In the genomic region with DNA sequence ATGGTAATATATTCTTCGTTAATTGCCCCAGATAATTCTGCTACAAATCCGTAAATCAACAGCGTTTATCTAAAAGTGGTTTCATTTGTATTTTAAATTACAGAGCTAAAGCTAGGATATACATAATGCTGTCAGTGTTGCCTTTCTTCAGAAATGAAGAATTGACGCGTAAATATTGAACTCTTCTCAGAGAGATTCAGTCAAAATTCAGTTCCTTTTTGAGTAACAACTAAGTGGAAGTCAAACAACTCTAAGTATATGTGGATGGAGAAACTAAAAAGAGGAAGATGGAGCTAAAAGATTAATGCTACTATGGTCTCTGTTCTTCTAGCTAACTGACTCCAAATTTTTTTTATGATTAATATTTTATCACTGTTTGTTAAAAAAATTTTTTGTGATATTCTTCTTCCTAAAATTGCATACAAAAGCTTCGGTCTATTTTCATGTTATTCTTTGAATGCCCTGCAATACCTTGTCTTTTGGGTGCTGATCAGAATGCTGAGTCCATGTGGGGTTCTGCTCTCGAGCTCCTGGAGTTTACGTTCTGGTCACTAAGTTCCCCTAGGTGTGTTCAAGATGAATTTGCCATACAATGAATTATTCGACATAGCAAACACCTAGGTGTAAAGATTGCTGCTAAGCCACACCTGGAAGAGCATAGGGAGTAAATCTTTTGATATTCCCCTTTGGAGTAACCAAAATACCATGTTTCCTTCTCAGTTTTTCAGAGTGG, we compare ENCODE assay signal across 10 cellular contexts. TPM values are rescaled to one million over a fixed set of nuclear protein-coding genes. Genes with fewer than 3 reads are reported as not detected.
DNase-seq lines count a peak whose midpoint lies in the region; ATAC-seq and TF ChIP-seq lines count a peak whose summit lies in the region.
"Had no signal": no experiment of that assay in that cellular context is flagged by ENCODE, and none has a peak within 500 bp of the region (broad histone marks: within the 10 kb centered on the region; RNA-seq: fewer than 3 reads in every experiment).

No MANE protein-coding gene starts in this region.

- H3K27ac Mint-ChIP-seq in activated T-helper 17 cell treated with anti-CD3 and anti-CD28 coated beads, Interleukin-2, amount 50 U/mL, for 72 hours = peak overlapping the region; percentile 65

- no peak for TF ChIP-seq CTCF in ascending aorta (IDR thresholded peaks at IDR 0.05)

- POLR2A ChIA-PET in HEK293T (lab: Yijun Ruan, JAX) = no interaction called here

- H3K4me1 ChIP-seq in ascending aorta = peaks cover 0 to 2% of the 10 kb centered on the region in 2 donors

- intact Hi-C loops in ascending aorta (cut with DNase I) = no loop called here

- CTCF ChIA-PET in HEK293T (lab: Yijun Ruan, JAX) = no interaction called here

- H3K27me3 ChIP-seq in ascending aorta = no peaks in the 10 kb centered on the region

- no peaks in the 10 kb centered on the region for H3K27me3 Mint-ChIP-seq in activated T-helper 17 cell treated with anti-CD3 and anti-CD28 coated beads, Interleukin-2, amount 50 U/mL, for 72 hours
- H3K27me3 Mint-ChIP-seq: naive thymus-derived CD8-positive, alpha-beta T cell had no signal

- H3K4me1 Mint-ChIP-seq in activated T-helper 17 cell treated with anti-CD3 and anti-CD28 coated beads, Interleukin-2, amount 50 U/mL, for 72 hours = peaks cover 49% of the 10 kb centered on the region

- H3K4me3 ChIP-seq in ascending aorta = no peak overlapping the region
- H3K4me3 ChIP-seq: smooth muscle cell had no signal

- no peak overlapping the region for H3K27ac ChIP-seq in ascending aorta

- ATAC-seq in GM18517 (IDR thresholded peaks at IDR 0.05; ENCODE audit: unreplicated experiment) = peak; percentile 53
- peak; percentile 48 for ATAC-seq in GM21367 (IDR thresholded peaks at IDR 0.05; ENCODE audit: unreplicated experiment)
- ATAC-seq in HG03135 (IDR thresholded peaks at IDR 0.05; ENCODE audit: unreplicated experiment) = peak; percentile 55
- ATAC-seq in activated T-helper 17 cell treated with anti-CD3 and anti-CD28 coated beads, Interleukin-2, amount 50 U/mL, for 72 hours (replicated peaks) = peak; percentile 48
- ATAC-seq: naive thymus-derived CD8-positive, alpha-beta T cell had no signal

- peaks cover 94% of the 10 kb centered on the region for H3K36me3 Mint-ChIP-seq in activated T-helper 17 cell treated with anti-CD3 and anti-CD28 coated beads, Interleukin-2, amount 50 U/mL, for 72 hours (ENCODE audit: low read depth)

- H3K9me3 ChIP-seq in ascending aorta = no peaks in the 10 kb centered on the region

- H3K4me3 Mint-ChIP-seq in activated T-helper 17 cell treated with anti-CD3 and anti-CD28 coated beads, Interleukin-2, amount 50 U/mL, for 72 hours = peak overlapping the region; percentile 43

- DNase-seq in T-helper 1 cell (no peak), HEK293T (ENCODE audit: extremely low spot score) (no peak), ascending aorta (ENCODE audit: low spot score in 2 of 2) (no peak)
- DNase-seq: naive thymus-derived CD8-positive, alpha-beta T cell; NK-92 treated with Interleukin-12 subunit alpha and Interleukin-12 subunit beta, amount 100 ng/mL, for 24 hours had no signal

- no peaks in the 10 kb centered on the region for H3K9me3 Mint-ChIP-seq in activated T-helper 17 cell treated with anti-CD3 and anti-CD28 coated beads, Interleukin-2, amount 50 U/mL, for 72 hours
- H3K9me3 Mint-ChIP-seq: naive thymus-derived CD8-positive, alpha-beta T cell had no signal

- H3K36me3 ChIP-seq in ascending aorta = no peaks in the 10 kb centered on the region

TF ChIP-seq in HEK293T, 16 proteins besides CTCF, POLR2A, EP300 and RAD21:
- TF ChIP-seq FOXA1 (IDR thresholded peaks at IDR 0.05) (no peak), L3MBTL2 (conservative IDR thresholded peaks at IDR 0.05) (no peak), BHLHE40 (IDR thresholded peaks at IDR 0.05; ENCODE audit: borderline replicate concordance) (no peak), ARNT (IDR thresholded peaks at IDR 0.05) (no peak), LEF1 (IDR thresholded peaks at IDR 0.05; ENCODE audit: borderline replicate concordance) (no peak), SP1 (IDR thresholded peaks at IDR 0.05) (no peak), ELF4 (IDR thresholded peaks at IDR 0.05) (no peak), HDGF (IDR thresholded peaks at IDR 0.05; ENCODE audit: borderline replicate concordance) (no peak), FOXM1 (IDR thresholded peaks at IDR 0.05; ENCODE audit: borderline replicate concordance) (no peak), NFRKB (IDR thresholded peaks at IDR 0.05) (no peak), CTBP1 (IDR thresholded peaks at IDR 0.05; ENCODE audit: borderline replicate concordance) (no peak), TARDBP (IDR thresholded peaks at IDR 0.05) (no peak), ZNF384 (IDR thresholded peaks at IDR 0.05) (no peak), FOXK2 (IDR thresholded peaks at IDR 0.05) (no peak), SUZ12 (IDR thresholded peaks at IDR 0.05) (no peak)
- TF ChIP-seq, protein P1, sequence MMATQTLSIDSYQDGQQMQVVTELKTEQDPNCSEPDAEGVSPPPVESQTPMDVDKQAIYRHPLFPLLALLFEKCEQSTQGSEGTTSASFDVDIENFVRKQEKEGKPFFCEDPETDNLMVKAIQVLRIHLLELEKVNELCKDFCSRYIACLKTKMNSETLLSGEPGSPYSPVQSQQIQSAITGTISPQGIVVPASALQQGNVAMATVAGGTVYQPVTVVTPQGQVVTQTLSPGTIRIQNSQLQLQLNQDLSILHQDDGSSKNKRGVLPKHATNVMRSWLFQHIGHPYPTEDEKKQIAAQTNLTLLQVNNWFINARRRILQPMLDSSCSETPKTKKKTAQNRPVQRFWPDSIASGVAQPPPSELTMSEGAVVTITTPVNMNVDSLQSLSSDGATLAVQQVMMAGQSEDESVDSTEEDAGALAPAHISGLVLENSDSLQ (IDR thresholded peaks at IDR 0.05) = no peak

RNA-seq across cellular contexts. Expression of gene MDFIC, which starts 20.7 kb away (rescaled TPM):
- total RNA-seq in activated T-helper 17 cell treated with anti-CD3 and anti-CD28 coated beads, Interleukin-2, amount 50 U/mL, for 72 hours = 10 to 100 TPM; 64.1 to 97.3 TPM
- total RNA-seq in ascending aorta = 13.3 TPM
